ENCODE assay signal across 1 cellular context in genomic region chr9:68755752-68756151, GRCh38.
A peak's percentile ranks its signal among the peaks of the same experiment; 100 is the strongest.
TF ChIP-seq lines count a peak whose summit lies in the region.

No MANE protein-coding gene starts in this region.

TF ChIP-seq in HepG2, 621 proteins besides CTCF, POLR2A, EP300 and RAD21 (continued from another document):
- TF ChIP-seq, protein P1, sequence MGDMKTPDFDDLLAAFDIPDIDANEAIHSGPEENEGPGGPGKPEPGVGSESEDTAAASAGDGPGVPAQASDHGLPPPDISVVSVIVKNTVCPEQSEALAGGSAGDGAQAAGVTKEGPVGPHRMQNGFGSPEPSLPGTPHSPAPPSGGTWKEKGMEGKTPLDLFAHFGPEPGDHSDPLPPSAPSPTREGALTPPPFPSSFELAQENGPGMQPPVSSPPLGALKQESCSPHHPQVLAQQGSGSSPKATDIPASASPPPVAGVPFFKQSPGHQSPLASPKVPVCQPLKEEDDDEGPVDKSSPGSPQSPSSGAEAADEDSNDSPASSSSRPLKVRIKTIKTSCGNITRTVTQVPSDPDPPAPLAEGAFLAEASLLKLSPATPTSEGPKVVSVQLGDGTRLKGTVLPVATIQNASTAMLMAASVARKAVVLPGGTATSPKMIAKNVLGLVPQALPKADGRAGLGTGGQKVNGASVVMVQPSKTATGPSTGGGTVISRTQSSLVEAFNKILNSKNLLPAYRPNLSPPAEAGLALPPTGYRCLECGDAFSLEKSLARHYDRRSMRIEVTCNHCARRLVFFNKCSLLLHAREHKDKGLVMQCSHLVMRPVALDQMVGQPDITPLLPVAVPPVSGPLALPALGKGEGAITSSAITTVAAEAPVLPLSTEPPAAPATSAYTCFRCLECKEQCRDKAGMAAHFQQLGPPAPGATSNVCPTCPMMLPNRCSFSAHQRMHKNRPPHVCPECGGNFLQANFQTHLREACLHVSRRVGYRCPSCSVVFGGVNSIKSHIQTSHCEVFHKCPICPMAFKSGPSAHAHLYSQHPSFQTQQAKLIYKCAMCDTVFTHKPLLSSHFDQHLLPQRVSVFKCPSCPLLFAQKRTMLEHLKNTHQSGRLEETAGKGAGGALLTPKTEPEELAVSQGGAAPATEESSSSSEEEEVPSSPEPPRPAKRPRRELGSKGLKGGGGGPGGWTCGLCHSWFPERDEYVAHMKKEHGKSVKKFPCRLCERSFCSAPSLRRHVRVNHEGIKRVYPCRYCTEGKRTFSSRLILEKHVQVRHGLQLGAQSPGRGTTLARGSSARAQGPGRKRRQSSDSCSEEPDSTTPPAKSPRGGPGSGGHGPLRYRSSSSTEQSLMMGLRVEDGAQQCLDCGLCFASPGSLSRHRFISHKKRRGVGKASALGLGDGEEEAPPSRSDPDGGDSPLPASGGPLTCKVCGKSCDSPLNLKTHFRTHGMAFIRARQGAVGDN (CRISPR knock-in tag; IDR thresholded peaks at IDR 0.05): no peak
- peak; percentile 24; the same call in 1 of the 2 replicates for TF ChIP-seq HNF4A (CRISPR knock-in tag; IDR thresholded peaks at IDR 0.05)
- TF ChIP-seq KLF13 (CRISPR knock-in tag; IDR thresholded peaks at IDR 0.05): no peak
- no peak for TF ChIP-seq ZNF451 (CRISPR knock-in tag; IDR thresholded peaks at IDR 0.05)
- peak; percentile 52; the same call in 1 of the 2 replicates for TF ChIP-seq THRA (CRISPR knock-in tag; IDR thresholded peaks at IDR 0.05; ENCODE audit: borderline replicate concordance)
- peak; percentile 15 for TF ChIP-seq TEAD3 (CRISPR knock-in tag; optimal IDR thresholded peaks at IDR 0.05; ENCODE audit: borderline replicate concordance)
- TF ChIP-seq NR2F2 (IDR thresholded peaks at IDR 0.05; ENCODE audit: borderline replicate concordance, low read depth): 0 out of 2 replicates have a peak, but pooled peaks have one; percentile 23
- no peak for TF ChIP-seq RFXAP (CRISPR knock-in tag; IDR thresholded peaks at IDR 0.05; ENCODE audit: borderline replicate concordance)
- no peak for TF ChIP-seq MAFK (conservative IDR thresholded peaks at IDR 0.05 in 1 of 2, IDR thresholded peaks at IDR 0.05 in 1 of 2; ENCODE audit: low read length in 2 of 2)
- TF ChIP-seq ZNF136 (CRISPR knock-in tag; IDR thresholded peaks at IDR 0.05; ENCODE audit: low read depth): no peak
- TF ChIP-seq, protein P2, sequence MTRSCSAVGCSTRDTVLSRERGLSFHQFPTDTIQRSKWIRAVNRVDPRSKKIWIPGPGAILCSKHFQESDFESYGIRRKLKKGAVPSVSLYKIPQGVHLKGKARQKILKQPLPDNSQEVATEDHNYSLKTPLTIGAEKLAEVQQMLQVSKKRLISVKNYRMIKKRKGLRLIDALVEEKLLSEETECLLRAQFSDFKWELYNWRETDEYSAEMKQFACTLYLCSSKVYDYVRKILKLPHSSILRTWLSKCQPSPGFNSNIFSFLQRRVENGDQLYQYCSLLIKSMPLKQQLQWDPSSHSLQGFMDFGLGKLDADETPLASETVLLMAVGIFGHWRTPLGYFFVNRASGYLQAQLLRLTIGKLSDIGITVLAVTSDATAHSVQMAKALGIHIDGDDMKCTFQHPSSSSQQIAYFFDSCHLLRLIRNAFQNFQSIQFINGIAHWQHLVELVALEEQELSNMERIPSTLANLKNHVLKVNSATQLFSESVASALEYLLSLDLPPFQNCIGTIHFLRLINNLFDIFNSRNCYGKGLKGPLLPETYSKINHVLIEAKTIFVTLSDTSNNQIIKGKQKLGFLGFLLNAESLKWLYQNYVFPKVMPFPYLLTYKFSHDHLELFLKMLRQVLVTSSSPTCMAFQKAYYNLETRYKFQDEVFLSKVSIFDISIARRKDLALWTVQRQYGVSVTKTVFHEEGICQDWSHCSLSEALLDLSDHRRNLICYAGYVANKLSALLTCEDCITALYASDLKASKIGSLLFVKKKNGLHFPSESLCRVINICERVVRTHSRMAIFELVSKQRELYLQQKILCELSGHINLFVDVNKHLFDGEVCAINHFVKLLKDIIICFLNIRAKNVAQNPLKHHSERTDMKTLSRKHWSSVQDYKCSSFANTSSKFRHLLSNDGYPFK (CRISPR knock-in tag; IDR thresholded peaks at IDR 0.05; ENCODE audit: borderline replicate concordance): no peak
- peak; percentile 51 for TF ChIP-seq GATAD2A (CRISPR knock-in tag; IDR thresholded peaks at IDR 0.05)
- TF ChIP-seq SOX6 (IDR thresholded peaks at IDR 0.05): no peak
- peak; percentile 54 for TF ChIP-seq SOX6 (CRISPR knock-in tag; IDR thresholded peaks at IDR 0.05)
- TF ChIP-seq WIZ (CRISPR knock-in tag; IDR thresholded peaks at IDR 0.05): no peak
- no peak for TF ChIP-seq ZNF674 (CRISPR knock-in tag; IDR thresholded peaks at IDR 0.05; ENCODE audit: low read depth)
- TF ChIP-seq SMARCC2 (IDR thresholded peaks at IDR 0.05): no peak
- TF ChIP-seq HIVEP1 (CRISPR knock-in tag; IDR thresholded peaks at IDR 0.05): no peak
- TF ChIP-seq DNMT1 (CRISPR knock-in tag; IDR thresholded peaks at IDR 0.05): no peak
- TF ChIP-seq ZNF792 (CRISPR knock-in tag; IDR thresholded peaks at IDR 0.05): no peak
- TF ChIP-seq KLF16 (CRISPR knock-in tag; IDR thresholded peaks at IDR 0.05): no peak
- TF ChIP-seq BCL6 (CRISPR knock-in tag; IDR thresholded peaks at IDR 0.05): peak; percentile 66
- no peak for TF ChIP-seq ZBTB3 (CRISPR knock-in tag; IDR thresholded peaks at IDR 0.05; ENCODE audit: borderline replicate concordance, low read depth)
- no peak for TF ChIP-seq TBX2 (CRISPR knock-in tag; IDR thresholded peaks at IDR 0.05; ENCODE audit: borderline replicate concordance)
- TF ChIP-seq, protein P3, sequence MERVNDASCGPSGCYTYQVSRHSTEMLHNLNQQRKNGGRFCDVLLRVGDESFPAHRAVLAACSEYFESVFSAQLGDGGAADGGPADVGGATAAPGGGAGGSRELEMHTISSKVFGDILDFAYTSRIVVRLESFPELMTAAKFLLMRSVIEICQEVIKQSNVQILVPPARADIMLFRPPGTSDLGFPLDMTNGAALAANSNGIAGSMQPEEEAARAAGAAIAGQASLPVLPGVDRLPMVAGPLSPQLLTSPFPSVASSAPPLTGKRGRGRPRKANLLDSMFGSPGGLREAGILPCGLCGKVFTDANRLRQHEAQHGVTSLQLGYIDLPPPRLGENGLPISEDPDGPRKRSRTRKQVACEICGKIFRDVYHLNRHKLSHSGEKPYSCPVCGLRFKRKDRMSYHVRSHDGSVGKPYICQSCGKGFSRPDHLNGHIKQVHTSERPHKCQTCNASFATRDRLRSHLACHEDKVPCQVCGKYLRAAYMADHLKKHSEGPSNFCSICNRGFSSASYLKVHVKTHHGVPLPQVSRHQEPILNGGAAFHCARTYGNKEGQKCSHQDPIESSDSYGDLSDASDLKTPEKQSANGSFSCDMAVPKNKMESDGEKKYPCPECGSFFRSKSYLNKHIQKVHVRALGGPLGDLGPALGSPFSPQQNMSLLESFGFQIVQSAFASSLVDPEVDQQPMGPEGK (CRISPR knock-in tag; IDR thresholded peaks at IDR 0.05): no peak
- no peak for TF ChIP-seq MTF1 (CRISPR knock-in tag; IDR thresholded peaks at IDR 0.05)
- peak; percentile 79 for TF ChIP-seq NR2F6 (IDR thresholded peaks at IDR 0.05)
- peak; percentile 78 for TF ChIP-seq NR2F6 (CRISPR knock-in tag; IDR thresholded peaks at IDR 0.05)
- no peak for TF ChIP-seq SCMH1 (CRISPR knock-in tag; IDR thresholded peaks at IDR 0.05; ENCODE audit: borderline replicate concordance)
- TF ChIP-seq, protein P4, sequence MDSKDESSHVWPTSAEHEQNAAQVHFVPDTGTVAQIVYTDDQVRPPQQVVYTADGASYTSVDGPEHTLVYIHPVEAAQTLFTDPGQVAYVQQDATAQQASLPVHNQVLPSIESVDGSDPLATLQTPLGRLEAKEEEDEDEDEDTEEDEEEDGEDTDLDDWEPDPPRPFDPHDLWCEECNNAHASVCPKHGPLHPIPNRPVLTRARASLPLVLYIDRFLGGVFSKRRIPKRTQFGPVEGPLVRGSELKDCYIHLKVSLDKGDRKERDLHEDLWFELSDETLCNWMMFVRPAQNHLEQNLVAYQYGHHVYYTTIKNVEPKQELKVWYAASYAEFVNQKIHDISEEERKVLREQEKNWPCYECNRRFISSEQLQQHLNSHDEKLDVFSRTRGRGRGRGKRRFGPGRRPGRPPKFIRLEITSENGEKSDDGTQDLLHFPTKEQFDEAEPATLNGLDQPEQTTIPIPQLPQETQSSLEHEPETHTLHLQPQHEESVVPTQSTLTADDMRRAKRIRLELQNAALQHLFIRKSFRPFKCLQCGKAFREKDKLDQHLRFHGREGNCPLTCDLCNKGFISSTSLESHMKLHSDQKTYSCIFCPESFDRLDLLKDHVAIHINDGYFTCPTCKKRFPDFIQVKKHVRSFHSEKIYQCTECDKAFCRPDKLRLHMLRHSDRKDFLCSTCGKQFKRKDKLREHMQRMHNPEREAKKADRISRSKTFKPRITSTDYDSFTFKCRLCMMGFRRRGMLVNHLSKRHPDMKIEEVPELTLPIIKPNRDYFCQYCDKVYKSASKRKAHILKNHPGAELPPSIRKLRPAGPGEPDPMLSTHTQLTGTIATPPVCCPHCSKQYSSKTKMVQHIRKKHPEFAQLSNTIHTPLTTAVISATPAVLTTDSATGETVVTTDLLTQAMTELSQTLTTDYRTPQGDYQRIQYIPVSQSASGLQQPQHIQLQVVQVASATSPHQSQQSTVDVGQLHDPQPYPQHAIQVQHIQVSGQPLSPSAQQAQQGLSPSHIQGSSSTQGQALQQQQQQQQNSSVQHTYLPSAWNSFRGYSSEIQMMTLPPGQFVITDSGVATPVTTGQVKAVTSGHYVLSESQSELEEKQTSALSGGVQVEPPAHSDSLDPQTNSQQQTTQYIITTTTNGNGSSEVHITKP (CRISPR knock-in tag; IDR thresholded peaks at IDR 0.05; ENCODE audit: low read depth): no peak
- no peak for TF ChIP-seq ZNF7 (CRISPR knock-in tag; IDR thresholded peaks at IDR 0.05)
- TF ChIP-seq, protein P5, sequence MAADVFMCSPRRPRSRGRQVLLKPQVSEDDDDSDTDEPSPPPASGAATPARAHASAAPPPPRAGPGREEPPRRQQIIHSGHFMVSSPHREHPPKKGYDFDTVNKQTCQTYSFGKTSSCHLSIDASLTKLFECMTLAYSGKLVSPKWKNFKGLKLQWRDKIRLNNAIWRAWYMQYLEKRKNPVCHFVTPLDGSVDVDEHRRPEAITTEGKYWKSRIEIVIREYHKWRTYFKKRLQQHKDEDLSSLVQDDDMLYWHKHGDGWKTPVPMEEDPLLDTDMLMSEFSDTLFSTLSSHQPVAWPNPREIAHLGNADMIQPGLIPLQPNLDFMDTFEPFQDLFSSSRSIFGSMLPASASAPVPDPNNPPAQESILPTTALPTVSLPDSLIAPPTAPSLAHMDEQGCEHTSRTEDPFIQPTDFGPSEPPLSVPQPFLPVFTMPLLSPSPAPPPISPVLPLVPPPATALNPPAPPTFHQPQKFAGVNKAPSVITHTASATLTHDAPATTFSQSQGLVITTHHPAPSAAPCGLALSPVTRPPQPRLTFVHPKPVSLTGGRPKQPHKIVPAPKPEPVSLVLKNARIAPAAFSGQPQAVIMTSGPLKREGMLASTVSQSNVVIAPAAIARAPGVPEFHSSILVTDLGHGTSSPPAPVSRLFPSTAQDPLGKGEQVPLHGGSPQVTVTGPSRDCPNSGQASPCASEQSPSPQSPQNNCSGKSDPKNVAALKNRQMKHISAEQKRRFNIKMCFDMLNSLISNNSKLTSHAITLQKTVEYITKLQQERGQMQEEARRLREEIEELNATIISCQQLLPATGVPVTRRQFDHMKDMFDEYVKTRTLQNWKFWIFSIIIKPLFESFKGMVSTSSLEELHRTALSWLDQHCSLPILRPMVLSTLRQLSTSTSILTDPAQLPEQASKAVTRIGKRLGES (CRISPR knock-in tag; IDR thresholded peaks at IDR 0.05; ENCODE audit: borderline replicate concordance): no peak
- no peak for TF ChIP-seq IRF2 (CRISPR knock-in tag; IDR thresholded peaks at IDR 0.05)
